Comparison of ENCODE assay signal across 2 cellular contexts in genomic region chr1:46281021-46281420, GRCh38.
TF ChIP-seq lines count a peak whose summit lies in the region.

No MANE protein-coding gene starts in this region.

TF ChIP-seq in HepG2, 621 proteins besides CTCF, POLR2A, EP300 and RAD21:
- no peak for TF ChIP-seq MNT (IDR thresholded peaks at IDR 0.05)
- no peak for TF ChIP-seq PHF5A (CRISPR knock-in tag; IDR thresholded peaks at IDR 0.05; ENCODE audit: low read depth, unreplicated experiment)
- TF ChIP-seq ZNF691 (CRISPR knock-in tag; IDR thresholded peaks at IDR 0.05; ENCODE audit: borderline replicate concordance, low read depth): no peak
- TF ChIP-seq RBM22 (optimal IDR thresholded peaks at IDR 0.05; ENCODE audit: low read length): peak; percentile 84
- no peak for TF ChIP-seq NONO (IDR thresholded peaks at IDR 0.05)
- TF ChIP-seq NONO (CRISPR knock-in tag; conservative IDR thresholded peaks at IDR 0.05): 0 out of 2 replicates have a peak, but pooled peaks have one; percentile 31
- peak; percentile 23; the same call in 1 of the 2 replicates for TF ChIP-seq ZNF768 (CRISPR knock-in tag; IDR thresholded peaks at IDR 0.05)
- peak; percentile 74 for TF ChIP-seq AGO2 (optimal IDR thresholded peaks at IDR 0.05; ENCODE audit: low read depth, low read length)
- no peak for TF ChIP-seq ZNF12 (CRISPR knock-in tag; IDR thresholded peaks at IDR 0.05)
- TF ChIP-seq NR2F2 (IDR thresholded peaks at IDR 0.05; ENCODE audit: borderline replicate concordance, low read depth): no peak

TF ChIP-seq in GM12878, 131 proteins besides CTCF, POLR2A, EP300 and RAD21:
- TF ChIP-seq POLR2AphosphoS2 (IDR thresholded peaks at IDR 0.05; ENCODE audit: low read depth, low read length) (0 out of 2 replicates have a peak, but pooled peaks have one; percentile 12), NR2F1 (conservative IDR thresholded peaks at IDR 0.05) (no peak), MTA3 (IDR thresholded peaks at IDR 0.05; ENCODE audit: borderline replicate concordance, low read length) (peak; percentile 81; the same call in 1 of the 2 replicates), PML (IDR thresholded peaks at IDR 0.05; ENCODE audit: low read length) (peak; percentile 43; the same call in 1 of the 2 replicates)
